Comparison of ENCODE assay signal across 11 cellular contexts in genomic region chr1:15323989-15324866, GRCh38.
DNase-seq lines count a peak whose midpoint lies in the region; ATAC-seq and TF ChIP-seq lines count a peak whose summit lies in the region.
"Had no signal": no experiment of that assay in that cellular context is flagged by ENCODE, and none has a peak within 500 bp of the region (broad histone marks: within the 10 kb centered on the region; RNA-seq: fewer than 3 reads in every experiment).

No MANE protein-coding gene starts in this region.

- 26 to 37% methylated on average over 21 to 24 of the region's 24 CpGs for WGBS in GM23248 (ENCODE audit: low coverage in 1 of 2, low lambda C conversion rate in 2 of 2, missing lambda C conversion rate in 2 of 2), 2 experiments

- 0 out of 2 replicates have a peak overlapping the region, but pooled peaks have one; percentile 45 for H2AFZ ChIP-seq in GM23248

- no peaks in the 10 kb centered on the region for H3K9me3 ChIP-seq in GM23248 (ENCODE audit: low read depth)
- H3K9me3 ChIP-seq in mucosa of descending colon: no peaks in the 10 kb centered on the region

- peak overlapping the region; percentile 37; the same call in 1 of the 2 replicates for H3K4me3 ChIP-seq in GM23248
- H3K4me3 ChIP-seq in mucosa of descending colon: no peak overlapping the region
- H3K4me3 ChIP-seq: left lung, psoas muscle had no signal

- H3K4me1 Mint-ChIP-seq in dendritic cell treated with granulocyte-macrophage colony-stimulating factor and Interleukin-4, amounts not matched to agents 40 ng/mL and 50 ng/mL, for 4 days (ENCODE audit: low read depth): peaks cover 62% of the 10 kb centered on the region
- H3K4me1 Mint-ChIP-seq: naive B cell had no signal

- H3K4me1 ChIP-seq in GM23248 (ENCODE audit: insufficient read depth) (peaks cover 22% of the 10 kb centered on the region), mucosa of descending colon (ENCODE audit: low read depth) (peaks cover 21% of the 10 kb centered on the region)

- no peak overlapping the region for H3K4me3 Mint-ChIP-seq in dendritic cell treated with granulocyte-macrophage colony-stimulating factor and Interleukin-4, amounts not matched to agents 40 ng/mL and 50 ng/mL, for 4 days
- H3K4me3 Mint-ChIP-seq: naive B cell had no signal

- H3K79me2 ChIP-seq in GM23248 (ENCODE audit: insufficient read depth): no peaks in the 10 kb centered on the region

- H3K36me3 ChIP-seq in GM23248 (ENCODE audit: low read depth) (no peaks in the 10 kb centered on the region), mucosa of descending colon (ENCODE audit: low read depth) (no peaks in the 10 kb centered on the region)
- H3K36me3 ChIP-seq: left lung had no signal

- H3K9me3 Mint-ChIP-seq in dendritic cell treated with granulocyte-macrophage colony-stimulating factor and Interleukin-4, amounts not matched to agents 40 ng/mL and 50 ng/mL, for 4 days: peaks cover 13% of the 10 kb centered on the region

- DNase-seq in GM23248: peak; percentile 23
- DNase-seq in NCI-H510A treated with DMSO at 0.1 percent for 48 hours (lab: John Stamatoyannopoulos, UW): peak; percentile 72
- DNase-seq in mucosa of descending colon: no peak
- no peak for DNase-seq in NCI-H82 (lab: John Stamatoyannopoulos, UW)
- DNase-seq in UCSD-AML1 (lab: John Stamatoyannopoulos, UW; ENCODE audit: unreplicated experiment): no peak

- H3K27ac ChIP-seq in GM23248: no peak overlapping the region
- H3K27ac ChIP-seq: left lung, psoas muscle had no signal

- TF ChIP-seq CTCF in mucosa of descending colon (IDR thresholded peaks at IDR 0.05): no peak

- H3K27me3 Mint-ChIP-seq in dendritic cell treated with granulocyte-macrophage colony-stimulating factor and Interleukin-4, amounts not matched to agents 40 ng/mL and 50 ng/mL, for 4 days: peaks cover 6% of the 10 kb centered on the region

- in situ Hi-C loops in GM23248 (cut with MboI): no loop called here

- no peaks in the 10 kb centered on the region for H4K20me1 ChIP-seq in GM23248 (ENCODE audit: insufficient read depth)

- no peaks in the 10 kb centered on the region for H3K36me3 Mint-ChIP-seq in dendritic cell treated with granulocyte-macrophage colony-stimulating factor and Interleukin-4, amounts not matched to agents 40 ng/mL and 50 ng/mL, for 4 days (ENCODE audit: low read depth)

- ATAC-seq in mucosa of descending colon (peak; percentile 31), GM21825 (IDR thresholded peaks at IDR 0.05; ENCODE audit: unreplicated experiment) (no peak), HG02981 (IDR thresholded peaks at IDR 0.05; ENCODE audit: unreplicated experiment) (no peak)

- no peaks in the 10 kb centered on the region for H3K27me3 ChIP-seq in GM23248 (replicated peaks; ENCODE audit: insufficient read depth)

- H3K4me2 ChIP-seq in GM23248 (ENCODE audit: unreplicated experiment): peak overlapping the region; percentile 45

- peak overlapping the region; percentile 66 for H3K27ac Mint-ChIP-seq in dendritic cell treated with granulocyte-macrophage colony-stimulating factor and Interleukin-4, amounts not matched to agents 40 ng/mL and 50 ng/mL, for 4 days

- intact Hi-C loops in dendritic cell treated with granulocyte-macrophage colony-stimulating factor and Interleukin-4, amounts not matched to agents 40 ng/mL and 50 ng/mL, for 4 days (cut with micrococcal nuclease): loop anchor here (2.0 kb wide), 1 partner anchor 107 kb away; no protein-coding TSS in a partner anchor
- intact Hi-C loops in mucosa of descending colon (cut with DNase I, micrococcal nuclease): loop anchor here (5.0 kb wide), 2 partner anchors 88 to 108 kb away; no protein-coding TSS in a partner anchor

- no peaks in the 10 kb centered on the region for H3K9me2 ChIP-seq in GM23248 (ENCODE audit: insufficient read depth)

- H3K9ac ChIP-seq in GM23248: no peak overlapping the region

- H3F3A ChIP-seq in GM23248 (ENCODE audit: insufficient read depth): no peaks in the 10 kb centered on the region

Comparison
In these comparisons a context has a peak if more than half of its experiments do, and no peak if none do; other contexts are left out.
1. DNase-seq: peak in GM23248 (single experiment) and NCI-H510A treated with DMSO at 0.1 percent for 48 hours (single experiment); none in mucosa of descending colon (0 of 3), NCI-H82 (single experiment) and UCSD-AML1 (single experiment).